ENCODE assay signal across 8 cellular contexts in the genomic region with DNA sequence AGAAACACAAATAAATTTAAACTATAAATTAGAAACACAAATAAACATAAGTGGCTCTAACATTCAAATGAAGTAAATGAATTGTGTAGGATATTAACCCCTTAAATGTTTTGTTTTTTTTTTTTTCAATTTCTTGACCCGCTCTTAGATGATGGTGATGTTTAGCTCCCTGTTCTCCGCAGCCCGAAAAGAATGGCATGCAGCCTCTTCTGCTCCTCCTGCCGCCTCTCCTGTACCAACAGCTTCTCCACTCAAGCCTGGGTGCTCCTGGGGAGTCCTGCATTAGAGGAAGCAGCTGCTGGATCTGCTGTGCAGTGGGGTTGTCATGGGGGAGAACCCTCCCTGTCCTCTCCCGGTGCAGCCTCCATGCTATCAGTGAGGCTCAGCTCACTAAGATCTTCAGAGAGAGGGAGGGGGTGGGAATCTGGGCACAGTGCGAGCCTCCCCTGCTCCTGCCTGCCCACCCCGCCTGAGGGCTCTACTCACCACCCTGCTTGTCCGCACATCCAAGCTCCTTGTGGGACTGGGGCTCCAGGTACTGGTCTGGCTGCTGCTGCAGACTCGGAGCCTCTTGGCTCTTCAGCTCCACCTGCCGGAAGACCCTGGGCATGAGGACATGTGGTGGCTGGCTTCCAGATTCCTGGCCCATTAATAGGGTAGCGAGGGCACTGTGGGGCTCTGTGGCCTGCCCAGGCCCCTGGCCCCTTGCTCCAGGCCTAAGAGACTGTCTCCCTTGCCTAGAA. TPM values are rescaled to one million over a fixed set of nuclear protein-coding genes. Genes with fewer than 3 reads are reported as not detected.
DNase-seq lines count a peak whose midpoint lies in the region; ATAC-seq and TF ChIP-seq lines count a peak whose summit lies in the region.
"Not testable (repeated sequence)": the region's sequence is repeated elsewhere in the genome, so short reads cannot be mapped to it uniquely, and the experiment has no call there.

No MANE protein-coding gene starts in this region.

- intact Hi-C loops in naive thymus-derived CD4-positive, alpha-beta T cell (cut with micrococcal nuclease) = not testable (repeated sequence)

- not testable (repeated sequence) for ATAC-seq in DND-41 (ENCODE audit: insufficient read depth, low read depth); RWPE2 (ENCODE audit: low read depth); naive thymus-derived CD4-positive, alpha-beta T cell

- not testable (repeated sequence) for H3K79me2 ChIP-seq in DND-41 (ENCODE audit: insufficient read depth, low read length)

- H3K4me1 ChIP-seq in DND-41 (ENCODE audit: insufficient read depth, low read length); RWPE2 (ENCODE audit: insufficient read depth, poor library complexity, severe bottlenecking); cardiac muscle cell (ENCODE audit: low read depth); naive thymus-derived CD4-positive, alpha-beta T cell (ENCODE audit: control insufficient read depth in 2 of 2, insufficient read depth in 2 of 2, low read length in 2 of 2): not testable (repeated sequence)

- H3K36me3 ChIP-seq in DND-41 (ENCODE audit: insufficient read depth, low read length); RWPE2 (ENCODE audit: low read depth); cardiac muscle cell; naive thymus-derived CD4-positive, alpha-beta T cell (ENCODE audit: control insufficient read depth in 2 of 3, insufficient read depth in 3 of 3, low read length in 3 of 3): not testable (repeated sequence)

- H3K9me3 Mint-ChIP-seq in brain; naive thymus-derived CD4-positive, alpha-beta T cell; type B pancreatic cell: not testable (repeated sequence)

- H2AFZ ChIP-seq in DND-41 (ENCODE audit: low read depth, low read length) = not testable (repeated sequence)

- H3K4me2 ChIP-seq in DND-41 (ENCODE audit: insufficient read depth, low read length) = not testable (repeated sequence)

- not testable (repeated sequence) for H3K4me3 Mint-ChIP-seq in brain; naive thymus-derived CD4-positive, alpha-beta T cell; type B pancreatic cell

- CTCF ChIA-PET in naive thymus-derived CD4-positive, alpha-beta T cell (lab: Charles Lee) = not testable (repeated sequence)

- not testable (repeated sequence) for H3K4me1 Mint-ChIP-seq in brain; naive thymus-derived CD4-positive, alpha-beta T cell; type B pancreatic cell (ENCODE audit: unreplicated experiment)

- H3K36me3 Mint-ChIP-seq in brain; naive thymus-derived CD4-positive, alpha-beta T cell; type B pancreatic cell: not testable (repeated sequence)

- not testable (repeated sequence) for H3K27me3 Mint-ChIP-seq in brain; naive thymus-derived CD4-positive, alpha-beta T cell; type B pancreatic cell

- not testable (repeated sequence) for H3K4me3 ChIP-seq in DND-41 (ENCODE audit: low read depth in 1 of 2, low read length in 2 of 2); RWPE2 (ENCODE audit: severe bottlenecking); cardiac muscle cell; naive thymus-derived CD4-positive, alpha-beta T cell (ENCODE audit: low read length)

- H4K20me1 ChIP-seq in DND-41 (ENCODE audit: insufficient read depth, low read length) = not testable (repeated sequence)

- not testable (repeated sequence) for H3K27ac Mint-ChIP-seq in brain; naive thymus-derived CD4-positive, alpha-beta T cell; type B pancreatic cell

- H3K27ac ChIP-seq in DND-41 (ENCODE audit: low read length); RWPE2 (ENCODE audit: poor library complexity, severe bottlenecking); cardiac muscle cell; naive thymus-derived CD4-positive, alpha-beta T cell (ENCODE audit: low read depth, low read length): not testable (repeated sequence)

- POLR2A ChIA-PET in naive thymus-derived CD4-positive, alpha-beta T cell (lab: Charles Lee) = not testable (repeated sequence)

- peak; percentile 19 for DNase-seq in DND-41
- peak; percentile 81 for DNase-seq in RWPE2 (ENCODE audit: low spot score)
- peak; percentile 9 for DNase-seq in activated T-cell treated with anti-CD3 and anti-CD28 coated beads for 48 hours (ENCODE audit: low read depth)
- DNase-seq in cardiac muscle cell (ENCODE audit: low read depth in 1 of 2, low spot score in 1 of 2); type B pancreatic cell (ENCODE audit: extremely low spot score, unreplicated experiment): not testable (repeated sequence)
- DNase-seq in naive thymus-derived CD4-positive, alpha-beta T cell = peak in 6 of 9 donors; percentile 21 to 39 (median 38)
- DNase-seq in stimulated activated CD4-positive, alpha-beta T cell treated with anti-CD3 and anti-CD28 coated beads, Interleukin-2, amount 100 ng/mL, for 24 hours = peak; percentile 26 to 33

- H3K9me3 ChIP-seq in DND-41 (ENCODE audit: insufficient read depth, low read length, severe bottlenecking); RWPE2 (ENCODE audit: severe bottlenecking); cardiac muscle cell (ENCODE audit: low read depth); naive thymus-derived CD4-positive, alpha-beta T cell (ENCODE audit: control insufficient read depth in 2 of 3, low read length in 3 of 3): not testable (repeated sequence)

- TF ChIP-seq CTCF in DND-41 (IDR thresholded peaks at IDR 0.05; ENCODE audit: borderline replicate concordance, extremely low read depth, low read length, poor library complexity, severe bottlenecking) = peak; percentile 8
- peak; percentile 4 for TF ChIP-seq CTCF in RWPE2 (IDR thresholded peaks at IDR 0.05; ENCODE audit: poor library complexity, severe bottlenecking)
- TF ChIP-seq CTCF in brain (conservative IDR thresholded peaks at IDR 0.05) = peak; percentile 45 to 55
- TF ChIP-seq CTCF in cardiac muscle cell (IDR thresholded peaks at IDR 0.05; ENCODE audit: low read depth, low read length) = peak; percentile 7
- peak; percentile 62 for TF ChIP-seq CTCF in type B pancreatic cell (conservative IDR thresholded peaks at IDR 0.05)

- not testable (repeated sequence) for H3K9ac ChIP-seq in DND-41 (ENCODE audit: low read depth, low read length)

- not testable (repeated sequence) for H3K27me3 ChIP-seq in DND-41 (ENCODE audit: insufficient read depth, low read length, poor library complexity); RWPE2 (ENCODE audit: insufficient read depth, poor library complexity, severe bottlenecking); cardiac muscle cell; naive thymus-derived CD4-positive, alpha-beta T cell (ENCODE audit: control insufficient read depth in 2 of 2, insufficient read depth in 2 of 2, low read length in 2 of 2)

RNA-seq across cellular contexts. Expression of a gene that starts 6.5 kb away (rescaled TPM):
- polyA plus RNA-seq in brain (ENCODE audit: insufficient read depth, low read depth, low replicate concordance) (0.85 TPM), cardiac muscle cell (0.24 and 0.27 TPM in 2 replicates)
- total RNA-seq in cardiac muscle cell (0.12 and 0.28 TPM in 2 replicates), type B pancreatic cell (ENCODE audit: low replicate concordance) (2.7 and 6.3 TPM in 2 replicates)
- total RNA-seq in naive thymus-derived CD4-positive, alpha-beta T cell = 1 to 10 TPM in 4 of 5 experiments, under 1 TPM in 1; 0.56 to 3.8 (median 1.8) TPM
- polyA plus RNA-seq in naive thymus-derived CD4-positive, alpha-beta T cell = under 1 TPM; 0.04 to 0.62 TPM

Comparison
In these comparisons a context has a peak if more than half of its experiments do, and no peak if none do; other contexts are left out.
1. CTCF ChIP-seq: peak in every context shown above with its lines; median percentile 62 in type B pancreatic cell; 50 in brain; 8 in DND-41; 7 in cardiac muscle cell; 4 in RWPE2.